In genomic region chr13:38086721-38087120, GRCh38 we compare ENCODE assay signal across 6 cellular contexts.
"Had no signal": no experiment of that assay in that cellular context is flagged by ENCODE, and none has a peak within 500 bp of the region (broad histone marks: within the 10 kb centered on the region; RNA-seq: fewer than 3 reads in every experiment).

No MANE protein-coding gene starts in this region.

- H3K27ac ChIP-seq: HL-60 had no signal

- ATAC-seq: HepG2, K562 had no signal

- DNase-seq: IMR-90, KBM-7 had no signal

- H3K4me3 ChIP-seq: K562 had no signal

- FAIRE-seq: HepG2, HTR-8/SVneo, K562 had no signal
